8 cellular contexts compared by ENCODE assay signal in the genomic region with DNA sequence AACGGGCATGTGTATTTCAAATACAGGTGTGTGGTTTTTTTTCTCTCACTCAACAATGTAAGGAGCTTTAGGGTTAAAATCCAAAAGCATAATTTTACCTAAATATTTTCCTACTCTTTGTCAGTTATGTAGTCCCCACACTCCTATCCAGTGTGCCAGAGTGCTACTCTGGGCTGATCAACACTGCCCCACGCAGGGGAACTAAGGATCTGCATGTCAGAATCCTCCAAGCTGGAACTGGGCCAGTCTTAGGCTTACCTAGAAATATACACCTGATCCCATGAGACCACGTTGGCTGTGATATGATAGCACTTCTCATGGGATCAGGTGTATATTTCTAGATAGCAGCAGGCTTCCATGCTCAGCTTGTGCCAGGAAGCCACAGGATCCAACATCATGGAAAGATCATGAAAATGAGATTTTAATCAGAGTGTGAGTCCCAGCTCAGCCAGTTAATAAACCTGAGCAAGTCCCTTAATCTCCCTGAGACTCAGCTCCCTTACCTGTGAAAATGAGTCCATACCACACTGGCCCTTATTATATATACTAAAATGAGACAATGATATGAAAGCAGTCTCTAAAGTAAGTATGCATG. TPM values are rescaled to one million over a fixed set of nuclear protein-coding genes. Genes with fewer than 3 reads are reported as not detected.
DNase-seq lines count a peak whose midpoint lies in the region; ATAC-seq, FAIRE-seq and TF ChIP-seq lines count a peak whose summit lies in the region.

No MANE protein-coding gene starts in this region.

- H3K36me3 ChIP-seq in DND-41 (ENCODE audit: insufficient read depth, low read length) (no peaks in the 10 kb centered on the region), OCI-LY7 (ENCODE audit: insufficient read depth, low read length) (no peaks in the 10 kb centered on the region), astrocyte (ENCODE audit: insufficient read depth, low read length) (no peaks in the 10 kb centered on the region)

- H3K9ac ChIP-seq in DND-41 (ENCODE audit: low read depth, low read length) = no peak overlapping the region
- H3K9ac ChIP-seq in astrocyte (ENCODE audit: low read length) = no peak overlapping the region

- H3K27me3 Mint-ChIP-seq in astrocyte (ENCODE audit: low read depth, unreplicated experiment) (no peaks in the 10 kb centered on the region), memory B cell (no peaks in the 10 kb centered on the region)

- POLR2A ChIA-PET in OCI-LY7 (lab: Charles Lee) = interaction anchor here (1.0 to 4.0 kb wide), 4 partner anchors 11 to 105 kb away, joined by 3 to 37 read pairs (median 9); no protein-coding TSS in a partner anchor

- CTCF ChIA-PET in OCI-LY7 (lab: Charles Lee; ENCODE audit: unreplicated experiment) = interaction anchor here (0.5 to 2.6 kb wide), 3 partner anchors 23 to 569 kb away, joined by 3 to 8 read pairs (median 4); partner anchors contain the start of genes PJVK and PRKRA

- H3K4me2 ChIP-seq in DND-41 (ENCODE audit: insufficient read depth, low read length) (no peak overlapping the region), OCI-LY7 (ENCODE audit: low read length) (peak overlapping the region; percentile 57), astrocyte (ENCODE audit: low read length) (no peak overlapping the region)

- no peaks in the 10 kb centered on the region for H3K9me3 Mint-ChIP-seq in astrocyte (ENCODE audit: unreplicated experiment)
- H3K9me3 Mint-ChIP-seq in memory B cell = no peaks in the 10 kb centered on the region

- TF ChIP-seq CTCF in DND-41 (IDR thresholded peaks at IDR 0.05; ENCODE audit: borderline replicate concordance, extremely low read depth, low read length, poor library complexity, severe bottlenecking) (peak; percentile 78), OCI-LY7 (conservative IDR thresholded peaks at IDR 0.05; ENCODE audit: low read length) (peak; percentile 81), astrocyte (IDR thresholded peaks at IDR 0.05; ENCODE audit: insufficient read depth, low read depth, low read length) (peak; percentile 34)

- no peaks in the 10 kb centered on the region for H3K79me2 ChIP-seq in DND-41 (ENCODE audit: insufficient read depth, low read length)
- no peaks in the 10 kb centered on the region for H3K79me2 ChIP-seq in OCI-LY7 (ENCODE audit: insufficient read depth, low read depth, low read length)
- no peaks in the 10 kb centered on the region for H3K79me2 ChIP-seq in astrocyte (ENCODE audit: insufficient read depth, low read length)

- no peaks in the 10 kb centered on the region for H3K4me1 Mint-ChIP-seq in astrocyte (ENCODE audit: low read depth, unreplicated experiment)
- peaks cover 41% of the 10 kb centered on the region for H3K4me1 Mint-ChIP-seq in memory B cell

- H2AFZ ChIP-seq in DND-41 (ENCODE audit: low read depth, low read length) (no peak overlapping the region), OCI-LY7 (ENCODE audit: low read length) (peak overlapping the region; percentile 79; the same call in 1 of the 2 replicates), astrocyte (ENCODE audit: low read depth, low read length) (no peak overlapping the region)

- H3K9me3 ChIP-seq in DND-41 (ENCODE audit: insufficient read depth, low read length, severe bottlenecking) = no peaks in the 10 kb centered on the region
- H3K9me3 ChIP-seq in OCI-LY7 (ENCODE audit: low read length) = no peaks in the 10 kb centered on the region
- H3K9me3 ChIP-seq in astrocyte (ENCODE audit: insufficient read depth, low read depth, low read length) = no peaks in the 10 kb centered on the region

- H4K20me1 ChIP-seq in DND-41 (ENCODE audit: insufficient read depth, low read length) = no peaks in the 10 kb centered on the region
- H4K20me1 ChIP-seq in OCI-LY7 (ENCODE audit: insufficient read depth, low read length) = no peaks in the 10 kb centered on the region
- no peaks in the 10 kb centered on the region for H4K20me1 ChIP-seq in astrocyte (ENCODE audit: insufficient read depth, low read length)

- BruUV-seq in OCI-LY7 (replicated peaks; lab: Mats Ljungman, UMichigan) = no TSS peak

- H3K9me2 ChIP-seq in OCI-LY7 (ENCODE audit: insufficient read depth, low read length) = no peaks in the 10 kb centered on the region

- DNase-seq in DND-41 (peak; percentile 52), OCI-LY7 (ENCODE audit: low spot score) (peak; percentile 60), astrocyte (ENCODE audit: low read depth) (no peak), memory B cell (ENCODE audit: low spot score in 2 of 2) (peak; percentile 37 to 47), foreskin melanocyte (no peak), GM19238 (ENCODE audit: insufficient read length, low spot score) (no peak)

- H3K36me3 Mint-ChIP-seq in astrocyte (ENCODE audit: low read depth, unreplicated experiment) (no peaks in the 10 kb centered on the region), memory B cell (peaks cover under 1% of the 10 kb centered on the region)

- H3K4me3 Mint-ChIP-seq in astrocyte (ENCODE audit: unreplicated experiment) (no peak overlapping the region), memory B cell (no peak overlapping the region)

- intact Hi-C loops in OCI-LY7 (cut with micrococcal nuclease; ENCODE audit: unreplicated experiment) = loop anchor here (5.0 kb wide), 2 partner anchors 107 to 128 kb away; no protein-coding TSS in a partner anchor

- H3K27ac ChIP-seq in DND-41 (ENCODE audit: low read length) (no peak overlapping the region), OCI-LY7 (ENCODE audit: low read depth, low read length, poor library complexity, severe bottlenecking) (peak overlapping the region; percentile 50), astrocyte (ENCODE audit: low read depth, low read length) (no peak overlapping the region)

- H3K27ac Mint-ChIP-seq in astrocyte (ENCODE audit: unreplicated experiment) (no peak overlapping the region), memory B cell (peak overlapping the region; percentile 91)

- ATAC-seq in DND-41 (ENCODE audit: insufficient read depth, low read depth) = peak; percentile 77
- ATAC-seq in GM19467 (IDR thresholded peaks at IDR 0.05; ENCODE audit: unreplicated experiment) = peak; percentile 58
- peak; percentile 26 for ATAC-seq in HG03558 (IDR thresholded peaks at IDR 0.05; ENCODE audit: extremely low read depth, unreplicated experiment)
- ATAC-seq in memory B cell (ENCODE audit: low read depth) = peak; percentile 68

- no peak for FAIRE-seq in astrocyte (lab: Jason Lieb, UNC)

- H3K4me3 ChIP-seq in DND-41 (ENCODE audit: low read depth in 1 of 2, low read length in 2 of 2) (no peak overlapping the region), OCI-LY7 (ENCODE audit: low read depth, low read length, poor library complexity, severe bottlenecking) (no peak overlapping the region), astrocyte (ENCODE audit: insufficient read depth, low read depth, low read length) (no peak overlapping the region)

- peaks cover 12% of the 10 kb centered on the region for H3K4me1 ChIP-seq in DND-41 (ENCODE audit: insufficient read depth, low read length)
- H3K4me1 ChIP-seq in OCI-LY7 (ENCODE audit: insufficient read depth, low read length, poor library complexity, severe bottlenecking) = peaks cover 26% of the 10 kb centered on the region
- H3K4me1 ChIP-seq in astrocyte (ENCODE audit: insufficient read depth, low read length) = no peaks in the 10 kb centered on the region

- H3K27me3 ChIP-seq in DND-41 (ENCODE audit: insufficient read depth, low read length, poor library complexity) = no peaks in the 10 kb centered on the region
- no peaks in the 10 kb centered on the region for H3K27me3 ChIP-seq in astrocyte (ENCODE audit: insufficient read depth, low read length)

RNA-seq across cellular contexts. Expression of gene CCDC141, which starts 29.7 kb away (rescaled TPM):
- 0.15 TPM in 1 of 2 replicates, not detected in the other for total RNA-seq in OCI-LY7 (2014; rRNA removed; shearing (Covaris generic))
- total RNA-seq in OCI-LY7 (2022) (0.07 and 0.32 TPM in 2 replicates), astrocyte (0.18 TPM in 1 of 2 replicates, not detected in the other)

Comparison
In these comparisons a context has a peak if more than half of its experiments do, and no peak if none do; other contexts are left out.
1. ATAC-seq: peak in every context shown above with its lines; median percentile 77 in DND-41; 68 in memory B cell; 58 in GM19467; 26 in HG03558.
2. DNase-seq: peak in DND-41 (single experiment), OCI-LY7 (single experiment) and memory B cell (2 of 2); none in astrocyte (single experiment), foreskin melanocyte (single experiment) and GM19238 (single experiment).
3. Peak in every context shown above with its lines, with median percentiles within 50 percentile points of each other: CTCF ChIP-seq.